Comparison of ENCODE assay signal across 31 cellular contexts in the genomic region with DNA sequence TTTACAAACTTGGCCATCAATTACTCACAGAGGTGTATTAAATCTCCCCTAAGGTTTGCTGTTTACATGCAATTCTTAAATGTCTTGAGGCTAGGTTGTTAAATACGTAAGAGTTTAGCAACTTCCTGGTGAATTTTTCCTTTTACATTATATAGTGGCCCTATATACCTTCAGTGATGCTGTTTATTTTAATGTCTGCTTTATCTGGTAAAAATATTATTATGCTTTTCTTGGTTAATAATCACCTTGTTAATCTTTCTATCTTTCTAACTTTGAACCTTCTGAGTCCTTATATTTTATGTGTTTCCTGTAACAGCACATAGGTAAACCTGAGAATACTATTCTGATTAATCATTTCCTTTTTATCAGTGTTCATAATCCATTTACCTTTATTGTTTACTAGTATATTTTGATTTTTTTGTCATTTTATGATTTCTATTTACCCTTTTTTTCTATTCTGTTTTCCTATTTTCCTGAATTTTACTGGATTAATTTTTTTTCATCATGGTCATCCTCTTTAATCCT.
"Had no signal": no experiment of that assay in that cellular context is flagged by ENCODE, and none has a peak within 500 bp of the region (broad histone marks: within the 10 kb centered on the region; RNA-seq: fewer than 3 reads in every experiment).

No MANE protein-coding gene starts in this region.

- H3K9me3 ChIP-seq: colonic mucosa, gastroesophageal sphincter, neutrophil, upper lobe of left lung had no signal

- H3K4me1 Mint-ChIP-seq: activated CD4-positive, alpha-beta T cell treated with anti-CD3 and anti-CD28 coated beads, Interleukin-2, amount 10 ng/mL, durations not matched to agents 7 days and 5 days; mesothelial cell of epicardium; naive B cell; stimulated activated memory B cell treated with anti-CD40 and anti-IgM and Interleukin-4, amounts not matched to agents 10 μg/mL and 1 μg/mL and 100 μg/mL, for 72 hours; stimulated activated naive CD8-positive, alpha-beta T cell treated with anti-CD3 and anti-CD28 coated beads, Interleukin-15, amount 100 ng/mL, for 72 hours had no signal

- H3K4me3 Mint-ChIP-seq: activated CD4-positive, alpha-beta T cell treated with anti-CD3 and anti-CD28 coated beads, Interleukin-2, amount 10 ng/mL, durations not matched to agents 7 days and 5 days; activated CD8-positive, alpha-beta T cell treated with anti-CD3 and anti-CD28 coated beads for 36 hours; activated naive CD8-positive, alpha-beta T cell; immature natural killer cell; mesothelial cell of epicardium; naive B cell; nephron progenitor cell; stimulated activated memory B cell treated with anti-CD40 and anti-IgM and Interleukin-4, amounts not matched to agents 10 μg/mL and 1 μg/mL and 100 μg/mL, for 72 hours; stimulated activated naive CD8-positive, alpha-beta T cell treated with anti-CD3 and anti-CD28 coated beads, Interleukin-15, amount 100 ng/mL, for 72 hours; T-helper 17 cell had no signal

- H3K27me3 Mint-ChIP-seq: activated CD4-positive, alpha-beta T cell treated with anti-CD3 and anti-CD28 coated beads, Interleukin-2, amount 10 ng/mL, durations not matched to agents 7 days and 5 days; activated CD8-positive, alpha-beta T cell treated with anti-CD3 and anti-CD28 coated beads for 36 hours; activated naive CD8-positive, alpha-beta T cell; naive B cell; progenitor cell of endocrine pancreas; stimulated activated memory B cell treated with anti-CD40 and anti-IgM and Interleukin-4, amounts not matched to agents 10 μg/mL and 1 μg/mL and 100 μg/mL, for 72 hours; stimulated activated naive CD8-positive, alpha-beta T cell treated with anti-CD3 and anti-CD28 coated beads, Interleukin-15, amount 100 ng/mL, for 72 hours; T-helper 17 cell had no signal

- H3K9me3 Mint-ChIP-seq: activated CD4-positive, alpha-beta T cell treated with anti-CD3 and anti-CD28 coated beads, Interleukin-2, amount 10 ng/mL, durations not matched to agents 7 days and 5 days; activated CD8-positive, alpha-beta T cell treated with anti-CD3 and anti-CD28 coated beads for 36 hours; immature natural killer cell; mesothelial cell of epicardium; naive B cell; nephron progenitor cell; stimulated activated memory B cell treated with anti-CD40 and anti-IgM and Interleukin-4, amounts not matched to agents 10 μg/mL and 1 μg/mL and 100 μg/mL, for 72 hours; stimulated activated naive CD8-positive, alpha-beta T cell treated with anti-CD3 and anti-CD28 coated beads, Interleukin-15, amount 100 ng/mL, for 72 hours had no signal

- DNase-seq: activated CD4-positive, alpha-beta T cell treated with anti-CD3 and anti-CD28 coated beads for 1 hour; activated CD4-positive, alpha-beta T cell treated with anti-CD3 and anti-CD28 coated beads, Interleukin-2, amount 10 ng/mL, durations not matched to agents 7 days and 5 days; activated CD8-positive, alpha-beta T cell treated with anti-CD3 and anti-CD28 coated beads for 36 hours; activated effector memory CD4-positive, alpha-beta T cell treated with Interleukin-2 at 50 U/mL for 16 hours; activated naive CD4-positive, alpha-beta T cell treated with Interleukin-2 at 50 U/mL for 16 hours; activated T-cell treated with anti-CD3 and anti-CD28 coated beads, Interleukin-2, amount 50 U/mL, for 48 hours; anterior cingulate cortex; cerebellar nuclear complex; colonic mucosa; effector CD8-positive, alpha-beta T cell; erythroblast; head of caudate nucleus; hippocampal formation; immature natural killer cell; naive B cell; nephron progenitor cell; stimulated activated CD4-positive, alpha-beta T cell treated with anti-CD3 and anti-CD28 coated beads, Interleukin-4, amount 100 ng/mL, for 4 hours; stimulated activated CD8-positive, alpha-beta memory T cell treated with anti-CD3 and anti-CD28 coated beads, Interleukin-4, amount 100 ng/mL, for 48 hours; stimulated activated naive CD8-positive, alpha-beta T cell treated with anti-CD3 and anti-CD28 coated beads, Interleukin-15, amount 100 ng/mL, for 72 hours; substantia nigra; T-helper 17 cell; T1000; upper lobe of left lung had no signal

- H3K4me1 ChIP-seq: colonic mucosa, gastroesophageal sphincter, upper lobe of left lung had no signal

- ATAC-seq: activated CD8-positive, alpha-beta T cell treated with anti-CD3 and anti-CD28 coated beads for 36 hours; gastroesophageal sphincter; sciatic nerve; stimulated activated memory B cell treated with anti-CD40 and anti-IgM and Interleukin-4, amounts not matched to agents 10 μg/mL and 1 μg/mL and 100 μg/mL, for 72 hours; stimulated activated naive CD8-positive, alpha-beta T cell treated with anti-CD3 and anti-CD28 coated beads, Interleukin-15, amount 100 ng/mL, for 72 hours; T-helper 17 cell had no signal

- H3K4me3 ChIP-seq: colonic mucosa, gastroesophageal sphincter, skin epidermis, upper lobe of left lung had no signal

- H3K27ac Mint-ChIP-seq: activated CD4-positive, alpha-beta T cell treated with anti-CD3 and anti-CD28 coated beads, Interleukin-2, amount 10 ng/mL, durations not matched to agents 7 days and 5 days; activated CD8-positive, alpha-beta T cell treated with anti-CD3 and anti-CD28 coated beads for 36 hours; activated naive CD8-positive, alpha-beta T cell; immature natural killer cell; mesothelial cell of epicardium; nephron progenitor cell; progenitor cell of endocrine pancreas; stimulated activated memory B cell treated with anti-CD40 and anti-IgM and Interleukin-4, amounts not matched to agents 10 μg/mL and 1 μg/mL and 100 μg/mL, for 72 hours had no signal

- H3K27ac ChIP-seq: colonic mucosa, gastroesophageal sphincter, neutrophil, upper lobe of left lung had no signal
